ENCODE assay signal across 1 cellular context in the genomic region with DNA sequence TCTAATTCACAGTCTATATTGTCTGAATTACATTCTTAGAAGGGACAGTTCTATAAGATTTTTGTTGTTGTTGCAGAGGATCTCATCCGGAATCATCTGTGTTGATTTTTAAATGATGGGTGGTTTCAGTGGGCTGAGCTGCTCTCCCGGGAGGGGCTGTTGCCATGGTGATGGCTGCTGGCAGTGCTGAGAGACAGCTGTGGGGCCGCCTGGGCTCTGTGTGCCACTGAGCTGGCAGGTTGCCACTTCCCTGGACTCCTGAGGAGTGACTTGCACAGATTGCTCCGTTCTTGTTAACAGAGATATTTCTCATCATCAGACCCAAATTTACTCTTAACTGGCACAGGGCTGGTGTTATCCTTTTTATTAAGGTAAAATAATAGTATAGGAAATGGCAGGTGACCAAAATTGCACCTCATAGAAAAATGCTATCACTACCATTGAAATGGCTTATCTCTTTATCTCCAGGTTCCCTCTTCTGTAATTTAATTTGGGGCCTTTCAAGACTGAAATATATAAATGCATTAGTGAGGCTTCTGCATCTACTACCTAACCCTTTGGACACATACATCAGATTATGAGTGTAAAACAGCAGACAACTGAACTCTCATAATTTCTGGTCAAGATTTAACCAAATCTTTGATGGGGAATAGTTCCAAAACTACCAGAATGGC.
TF ChIP-seq lines count a peak whose summit lies in the region.

No MANE protein-coding gene starts in this region.

TF ChIP-seq in GM23338, 12 proteins besides CTCF, POLR2A, EP300 and RAD21 (continued from another document):
- TF ChIP-seq REST (IDR thresholded peaks at IDR 0.05; ENCODE audit: unreplicated experiment) (no peak), ZNF331 (CRISPR knock-in tag; IDR thresholded peaks at IDR 0.05; ENCODE audit: low read depth) (no peak)
TF ChIP-seq in GM23338: peak in this region for 0.
